ENCODE assay signal across 12 cellular contexts in the genomic region with DNA sequence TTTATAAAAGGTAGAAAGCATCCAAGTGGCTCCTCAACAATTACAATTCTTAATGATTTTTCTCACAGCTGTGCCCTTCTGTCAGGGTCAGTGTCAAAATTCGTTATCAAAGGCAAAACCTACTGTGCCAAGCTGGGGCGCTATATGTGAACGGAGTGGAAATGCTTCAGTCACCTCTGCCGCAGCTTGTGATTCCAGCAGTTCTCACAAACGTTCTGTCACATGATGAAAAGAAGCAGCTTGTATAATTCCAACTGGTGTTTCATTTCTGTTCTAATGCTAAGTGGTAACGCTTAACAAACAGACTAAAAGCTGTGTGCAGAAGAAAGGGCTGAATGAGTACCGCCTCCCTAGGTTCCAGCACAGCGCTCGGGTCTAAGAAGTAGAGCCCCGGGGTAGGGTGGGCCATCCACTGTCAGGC. TPM values are rescaled to one million over a fixed set of nuclear protein-coding genes. Genes with fewer than 3 reads are reported as not detected.
A peak's percentile ranks its signal among the peaks of the same experiment; 100 is the strongest.
DNase-seq lines count a peak whose midpoint lies in the region; ATAC-seq, FAIRE-seq and TF ChIP-seq lines count a peak whose summit lies in the region.
"Had no signal": no experiment of that assay in that cellular context is flagged by ENCODE, and none has a peak within 500 bp of the region (broad histone marks: within the 10 kb centered on the region; RNA-seq: fewer than 3 reads in every experiment).

No MANE protein-coding gene starts in this region.

- H3K4me3 ChIP-seq in mucosa of rectum (ENCODE audit: low read length in 2 of 2) (no peak overlapping the region), thoracic aorta (no peak overlapping the region), small intestine (ENCODE audit: low read depth in 1 of 2, low read length in 2 of 2) (no peak overlapping the region)
- H3K4me3 ChIP-seq: K562 had no signal

- H3K4me1 ChIP-seq in mucosa of rectum (ENCODE audit: control insufficient read depth in 2 of 2, insufficient read depth in 2 of 2, low read length in 2 of 2), result no peaks in the 10 kb centered on the region
- peaks cover 19 to 31% of the 10 kb centered on the region in 2 donors for H3K4me1 ChIP-seq in thoracic aorta (ENCODE audit: control insufficient read depth in 1 of 2, low read depth in 2 of 2)
- peaks cover 0 to 4% of the 10 kb centered on the region in 2 donors for H3K4me1 ChIP-seq in small intestine (ENCODE audit: control insufficient read depth in 2 of 2, insufficient read depth in 1 of 2, low read depth in 1 of 2, low read length in 1 of 2)

- no peaks in the 10 kb centered on the region for H3K27me3 ChIP-seq in mucosa of rectum (ENCODE audit: control insufficient read depth in 2 of 2, insufficient read depth in 2 of 2, low read length in 2 of 2)
- no peaks in the 10 kb centered on the region for H3K27me3 ChIP-seq in thoracic aorta (replicated peaks; ENCODE audit: insufficient read depth)
- no peaks in the 10 kb centered on the region for H3K27me3 ChIP-seq in small intestine (ENCODE audit: control insufficient read depth in 2 of 2, insufficient read depth in 2 of 2, low read length in 2 of 2)

- ATAC-seq in thoracic aorta (ENCODE audit: insufficient number of reproducible peaks, low FRiP score, low read depth), result no peak
- ATAC-seq: K562 had no signal

- DNase-seq in DMS 273 (lab: John Stamatoyannopoulos, UW; ENCODE audit: unreplicated experiment), result peak; percentile 31
- no peak for DNase-seq in DMS 273 treated with DMSO at 0.1 percent for 48 hours (lab: John Stamatoyannopoulos, UW)
- DNase-seq in thoracic aorta (ENCODE audit: low spot score), result no peak
- DNase-seq in small intestine, result no peak
- no peak for DNase-seq in effector CD4-positive, alpha-beta T cell
- DNase-seq in activated CD4-positive, alpha-beta T cell treated with anti-CD3 and anti-CD28 coated beads, Interleukin-2, amount 50 U/mL, for 4 hours, result no peak
- DNase-seq: DMS53 had no signal

- no peak for TF ChIP-seq CTCF in thoracic aorta (IDR thresholded peaks at IDR 0.05)

- H3K9me3 ChIP-seq in mucosa of rectum (ENCODE audit: control insufficient read depth in 2 of 2, low read length in 2 of 2) (no peaks in the 10 kb centered on the region), thoracic aorta (no peaks in the 10 kb centered on the region), small intestine (ENCODE audit: control insufficient read depth, low read depth) (no peaks in the 10 kb centered on the region)

- no peak overlapping the region for H3K9ac ChIP-seq in mucosa of rectum (ENCODE audit: low read depth in 1 of 2, low read length in 2 of 2)

- WGBS in small intestine, 3 donors, result 56 to 81% (median 76%) methylated on average over 10 of the region's 10 CpGs

- H3K36me3 ChIP-seq in mucosa of rectum (ENCODE audit: control insufficient read depth in 2 of 2, insufficient read depth in 2 of 2, low read length in 2 of 2) (peaks cover 9 to 20% of the 10 kb centered on the region in 2 donors), thoracic aorta (peaks cover 4% of the 10 kb centered on the region), small intestine (ENCODE audit: control insufficient read depth in 2 of 2, insufficient read depth in 2 of 2, low read length in 2 of 2) (peaks cover 4 to 5% of the 10 kb centered on the region in 2 donors)

- no peak for FAIRE-seq in small intestine (lab: Jason Lieb, UNC)
- FAIRE-seq: endometrium, K562 had no signal

- peak overlapping the region; percentile 39 for H3K27ac ChIP-seq in cingulate gyrus (ENCODE audit: low read depth, low read length)
- peak overlapping the region; percentile 7 to 52 for H3K27ac ChIP-seq in mucosa of rectum (ENCODE audit: low read depth in 2 of 2, low read length in 2 of 2)
- peak overlapping the region; percentile 54 to 79 for H3K27ac ChIP-seq in thoracic aorta
- no peak overlapping the region for H3K27ac ChIP-seq in small intestine (ENCODE audit: low read depth in 1 of 2, low read length in 1 of 2)
- H3K27ac ChIP-seq: 22Rv1 had no signal

RNA-seq across cellular contexts. Expression of a gene that starts 14.2 kb away (rescaled TPM):
- total RNA-seq in thoracic aorta, result 1 to 10 TPM in 1 of 2 donors, under 1 TPM in 1; 0.68 to 5.5 TPM
- polyA plus RNA-seq in small intestine, result 1 to 10 TPM; 1.4 to 1.8 (median 1.5) TPM

RNA-seq across cellular contexts. Expression of a gene that starts 45.0 kb away (rescaled TPM):
- total RNA-seq in thoracic aorta, result 100 to 1,000 TPM in 1 of 2 donors, 10 to 100 TPM in 1; 64.3 to 123 TPM
- 10 to 100 TPM; 17.5 to 38.4 (median 37.3) TPM for polyA plus RNA-seq in small intestine

Comparison
In these comparisons a context has a peak if more than half of its experiments do, and no peak if none do; other contexts are left out.
1. H3K27ac ChIP-seq: peak in cingulate gyrus (single experiment), mucosa of rectum (2 of 2) and thoracic aorta (2 of 2); none in small intestine (0 of 2).